24 cellular contexts compared by ENCODE assay signal in genomic region chr1:218536311-218536710, GRCh38.
A peak's percentile ranks its signal among the peaks of the same experiment; 100 is the strongest.
DNase-seq lines count a peak whose midpoint lies in the region; ATAC-seq, FAIRE-seq and TF ChIP-seq lines count a peak whose summit lies in the region.
"Had no signal": no experiment of that assay in that cellular context is flagged by ENCODE, and none has a peak within 500 bp of the region (broad histone marks: within the 10 kb centered on the region; RNA-seq: fewer than 3 reads in every experiment).

No MANE protein-coding gene starts in this region.

- peak; percentile 11; the same call in 1 of the 2 replicates for ATAC-seq in PC-3
- ATAC-seq in esophagus mucosa, result peak; percentile 90
- ATAC-seq: A549; CD8-positive, alpha-beta T cell; HepG2; Panc1 had no signal

- FAIRE-seq in GM19239 (lab: Jason Lieb, UNC), result no peak
- FAIRE-seq: A549, G401.6, HepG2 had no signal

- H3K4me3 ChIP-seq in PC-3 (ENCODE audit: low read length) (no peak overlapping the region), mammary epithelial cell (replicated peaks in 1 of 3; ENCODE audit: insufficient read depth in 1 of 3, low read depth in 2 of 3, low read length in 3 of 3) (no peak overlapping the region), neuronal stem cell (ENCODE audit: low read length in 2 of 2) (no peak overlapping the region)
- H3K4me3 ChIP-seq: A549, MG63, SK-N-MC had no signal

- no peaks in the 10 kb centered on the region for H3K36me3 Mint-ChIP-seq in nephron progenitor cell (ENCODE audit: low read depth)
- H3K36me3 Mint-ChIP-seq: CD8-positive, alpha-beta T cell had no signal

- peaks cover 5% of the 10 kb centered on the region for H3K9me3 Mint-ChIP-seq in nephron progenitor cell

- no peak overlapping the region for H2AK5ac ChIP-seq in neuronal stem cell (ENCODE audit: low read depth, low read length)

- H3F3A ChIP-seq in PC-3 (ENCODE audit: low read length, unreplicated experiment), result no peaks in the 10 kb centered on the region

- no peaks in the 10 kb centered on the region for H3K27me3 Mint-ChIP-seq in nephron progenitor cell (ENCODE audit: low read depth, poor library complexity)

- H2BK12ac ChIP-seq in neuronal stem cell (ENCODE audit: low read length), result no peak overlapping the region

- H3K79me2 ChIP-seq in PC-3 (ENCODE audit: low read length), result no peaks in the 10 kb centered on the region
- no peaks in the 10 kb centered on the region for H3K79me2 ChIP-seq in mammary epithelial cell (ENCODE audit: insufficient read depth, low read length)

- TF ChIP-seq CTCF in PC-3 (conservative IDR thresholded peaks at IDR 0.05; ENCODE audit: low read depth, low read length), result no peak
- no peak for TF ChIP-seq CTCF in mammary epithelial cell (conservative IDR thresholded peaks at IDR 0.05 in 1 of 2, IDR thresholded peaks at IDR 0.05 in 1 of 2; ENCODE audit: extremely low read depth in 1 of 2, insufficient read depth in 1 of 2, low read depth in 1 of 2, low read length in 2 of 2)
- no peak for TF ChIP-seq CTCF in nephron progenitor cell (IDR thresholded peaks at IDR 0.05)

- POLR2A ChIA-PET in PC-3 (lab: Charles Lee; ENCODE audit: unreplicated experiment), result no interaction called here

- H3K9me3 ChIP-seq in PC-3 (ENCODE audit: low read length) (no peaks in the 10 kb centered on the region), mammary epithelial cell (replicated peaks; ENCODE audit: insufficient read depth, low read length) (no peaks in the 10 kb centered on the region), neuronal stem cell (replicated peaks in 1 of 2; ENCODE audit: control insufficient read depth in 2 of 2, insufficient read depth in 1 of 2, low read depth in 1 of 2, low read length in 2 of 2) (no peaks in the 10 kb centered on the region)
- H3K9me3 ChIP-seq: A549, Caco-2, MG63 had no signal

- H3K4ac ChIP-seq in neuronal stem cell (ENCODE audit: low read length), result no peak overlapping the region

- BruUV-seq in PC-3 (replicated peaks; lab: Mats Ljungman, UMichigan) (no TSS peak), mammary epithelial cell (replicated peaks; lab: Mats Ljungman, UMichigan) (no TSS peak)

- in situ Hi-C loops in mammary epithelial cell (cut with MboI; ENCODE audit: low sequenced_read_pairs in 2 of 2), result no loop called here

- H2AFZ ChIP-seq in PC-3 (ENCODE audit: low read length), result peak overlapping the region; percentile 54; the same call in 1 of the 2 replicates
- H2AFZ ChIP-seq in mammary epithelial cell (ENCODE audit: low read depth, low read length), result no peak overlapping the region
- H2AFZ ChIP-seq in neuronal stem cell (ENCODE audit: low read length), result no peak overlapping the region

- H3K27ac ChIP-seq in PC-3 (ENCODE audit: low read length), result no peak overlapping the region
- peak overlapping the region; percentile 62 for H3K27ac ChIP-seq in mammary epithelial cell (ENCODE audit: insufficient read depth, low read depth, low read length)
- H3K27ac ChIP-seq in neuronal stem cell (replicated peaks; ENCODE audit: low read length), result no peak overlapping the region
- H3K27ac ChIP-seq: C4-2B, SK-N-MC had no signal

- no peak overlapping the region for H3K9ac ChIP-seq in PC-3 (ENCODE audit: low read length)
- H3K9ac ChIP-seq in mammary epithelial cell (ENCODE audit: insufficient read depth, low read length), result no peak overlapping the region
- no peak overlapping the region for H3K9ac ChIP-seq in neuronal stem cell (ENCODE audit: low read depth, low read length, poor library complexity)

- no peak overlapping the region for H3K27ac Mint-ChIP-seq in nephron progenitor cell
- H3K27ac Mint-ChIP-seq: B cell; CD8-positive, alpha-beta T cell had no signal

- H4K8ac ChIP-seq in neuronal stem cell (ENCODE audit: low read depth, low read length), result no peak overlapping the region

- H2BK120ac ChIP-seq in neuronal stem cell (ENCODE audit: low read depth, low read length), result no peak overlapping the region

- dilution Hi-C loops in mammary epithelial cell (cut with HindIII; ENCODE audit: low sequenced_read_pairs), result no loop called here

- H4K20me1 ChIP-seq in PC-3 (ENCODE audit: low read length) (no peaks in the 10 kb centered on the region), mammary epithelial cell (ENCODE audit: insufficient read depth, low read length) (no peaks in the 10 kb centered on the region)

- no peak overlapping the region for H3K18ac ChIP-seq in neuronal stem cell (ENCODE audit: low read length)

- no peak overlapping the region for H2BK5ac ChIP-seq in neuronal stem cell (ENCODE audit: low read length)

- DNase-seq in PC-3 (peak; percentile 47), mammary epithelial cell (peak; percentile 42), renal cortical epithelial cell (ENCODE audit: low read depth) (peak; percentile 28), neuronal stem cell (ENCODE audit: low spot score) (no peak), GM19239 (ENCODE audit: insufficient read length, low spot score) (no peak), nephron progenitor cell (no peak)
- DNase-seq: Caco-2; CD8-positive, alpha-beta T cell; GOT3; KBM-7; MG63; NCI-H1105 treated with DMSO at 0.1 percent for 48 hours; NCI-H2029 treated with DMSO at 0.1 percent for 48 hours; NCI-H446 treated with DMSO at 0.1 percent for 48 hours; NCI-H526; SIG-M5 had no signal

- peaks cover 7% of the 10 kb centered on the region for H3K4me1 Mint-ChIP-seq in nephron progenitor cell
- H3K4me1 Mint-ChIP-seq: B cell had no signal

- H3K14ac ChIP-seq in neuronal stem cell (ENCODE audit: low read length), result no peak overlapping the region

- H3K23ac ChIP-seq in neuronal stem cell (ENCODE audit: low read depth, low read length, poor library complexity), result no peak overlapping the region

- no peak overlapping the region for H3K4me3 Mint-ChIP-seq in nephron progenitor cell
- H3K4me3 Mint-ChIP-seq: B cell; CD8-positive, alpha-beta T cell had no signal

- H3K9me2 ChIP-seq in PC-3 (replicated peaks; ENCODE audit: low read length), result no peaks in the 10 kb centered on the region

- H2BK15ac ChIP-seq in neuronal stem cell (ENCODE audit: low read length), result no peak overlapping the region

- intact Hi-C loops in PC-3 (cut with micrococcal nuclease), result loop anchor here (5.0 kb wide), 2 partner anchors 54 to 189 kb away; partner anchors contain the start of gene TGFB2
- intact Hi-C loops in mammary epithelial cell (cut with micrococcal nuclease), result loop anchor here (2.0 to 10.0 kb wide), 3 partner anchors 40 to 138 kb away; no protein-coding TSS in a partner anchor

- H3K36me3 ChIP-seq in PC-3 (ENCODE audit: low read depth, low read length), result no peaks in the 10 kb centered on the region
- H3K36me3 ChIP-seq in mammary epithelial cell (ENCODE audit: insufficient read depth, low read length), result no peaks in the 10 kb centered on the region
- H3K36me3 ChIP-seq in neuronal stem cell (replicated peaks in 1 of 2; ENCODE audit: control insufficient read depth in 2 of 2, insufficient read depth in 2 of 2, low read length in 2 of 2), result no peaks in the 10 kb centered on the region
- H3K36me3 ChIP-seq: MG63 had no signal

- no peak overlapping the region for H4K91ac ChIP-seq in neuronal stem cell (ENCODE audit: low read depth, low read length, poor library complexity)

- CTCF ChIA-PET in PC-3 (lab: Charles Lee) (no interaction called here), mammary epithelial cell (lab: Charles Lee; ENCODE audit: low non-redundant PET) (no interaction called here)

- no peaks in the 10 kb centered on the region for H3K27me3 ChIP-seq in PC-3 (ENCODE audit: low read length)
- H3K27me3 ChIP-seq in mammary epithelial cell (ENCODE audit: insufficient read depth, low read length), result no peaks in the 10 kb centered on the region
- no peaks in the 10 kb centered on the region for H3K27me3 ChIP-seq in neuronal stem cell (ENCODE audit: control insufficient read depth in 3 of 3, insufficient read depth in 3 of 3, low read depth in 1 of 3, low read length in 3 of 3)
- H3K27me3 ChIP-seq: MG63 had no signal

- no peaks in the 10 kb centered on the region for H3K79me1 ChIP-seq in neuronal stem cell (ENCODE audit: low read depth, low read length)

- H3K4me1 ChIP-seq in PC-3 (ENCODE audit: insufficient read depth, low read length) (peaks cover 24% of the 10 kb centered on the region), mammary epithelial cell (ENCODE audit: insufficient read depth, low read length) (peaks cover 18% of the 10 kb centered on the region), neuronal stem cell (ENCODE audit: control insufficient read depth in 2 of 2, insufficient read depth in 1 of 2, low read depth in 1 of 2, low read length in 2 of 2) (peaks cover 0 to 10% of the 10 kb centered on the region in 2 donors)
- H3K4me1 ChIP-seq: Caco-2 had no signal

- H3K4me2 ChIP-seq in PC-3 (ENCODE audit: low read length), result no peak overlapping the region
- H3K4me2 ChIP-seq in mammary epithelial cell (ENCODE audit: insufficient read depth, low read depth, low read length), result peak overlapping the region; percentile 1
- no peak overlapping the region for H3K4me2 ChIP-seq in neuronal stem cell (ENCODE audit: insufficient read depth, low read length, poor library complexity, severe bottlenecking)
- H3K4me2 ChIP-seq: A549 had no signal

Comparison
In these comparisons a context has a peak if more than half of its experiments do, and no peak if none do; other contexts are left out.
1. DNase-seq: peak in PC-3 (single experiment), mammary epithelial cell (single experiment) and renal cortical epithelial cell (single experiment); none in neuronal stem cell (single experiment), GM19239 (single experiment) and nephron progenitor cell (single experiment).